9 cellular contexts compared by ENCODE assay signal in the genomic region with DNA sequence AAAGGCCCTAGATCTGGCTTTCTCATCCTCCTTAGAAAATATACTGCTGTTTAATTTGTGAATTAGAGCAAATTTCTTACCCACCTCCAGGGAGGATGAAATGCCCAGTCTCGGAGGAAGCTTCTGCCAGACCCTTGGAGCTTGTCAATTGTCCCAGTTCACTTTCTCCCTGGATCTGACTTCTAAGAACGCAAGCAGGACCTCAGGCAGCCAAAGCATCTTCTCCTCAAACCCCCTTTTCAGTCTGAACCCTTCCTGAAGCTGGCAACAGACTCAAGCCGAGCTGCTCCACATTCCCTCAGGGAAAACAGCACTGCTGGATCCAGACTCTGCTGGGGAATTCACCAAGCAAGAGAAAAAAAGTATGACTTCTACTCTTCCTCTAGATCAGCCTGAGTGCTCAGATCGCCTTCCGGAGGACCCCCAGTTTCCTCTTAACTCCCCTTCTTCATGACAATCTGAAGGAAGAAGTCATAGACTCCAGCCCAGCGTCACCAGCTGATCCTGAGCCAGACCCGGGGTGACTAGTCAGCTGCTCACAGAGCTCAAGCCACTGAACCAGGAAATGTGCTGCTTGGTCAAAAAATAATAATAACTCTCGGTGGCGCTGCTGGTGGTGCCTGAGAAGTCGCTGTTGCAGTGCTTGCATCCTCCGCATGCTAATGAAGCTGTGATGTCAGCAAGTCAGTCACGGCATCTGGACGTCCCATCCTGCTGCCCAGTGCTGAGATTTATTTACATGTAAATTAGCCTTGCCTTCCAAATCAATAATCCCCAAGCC. TPM values are rescaled to one million over a fixed set of nuclear protein-coding genes. Genes with fewer than 3 reads are reported as not detected.
DNase-seq lines count a peak whose midpoint lies in the region; ATAC-seq, FAIRE-seq and TF ChIP-seq lines count a peak whose summit lies in the region.
"Had no signal": no experiment of that assay in that cellular context is flagged by ENCODE, and none has a peak within 500 bp of the region (broad histone marks: within the 10 kb centered on the region; RNA-seq: fewer than 3 reads in every experiment).

A gene with protein sequence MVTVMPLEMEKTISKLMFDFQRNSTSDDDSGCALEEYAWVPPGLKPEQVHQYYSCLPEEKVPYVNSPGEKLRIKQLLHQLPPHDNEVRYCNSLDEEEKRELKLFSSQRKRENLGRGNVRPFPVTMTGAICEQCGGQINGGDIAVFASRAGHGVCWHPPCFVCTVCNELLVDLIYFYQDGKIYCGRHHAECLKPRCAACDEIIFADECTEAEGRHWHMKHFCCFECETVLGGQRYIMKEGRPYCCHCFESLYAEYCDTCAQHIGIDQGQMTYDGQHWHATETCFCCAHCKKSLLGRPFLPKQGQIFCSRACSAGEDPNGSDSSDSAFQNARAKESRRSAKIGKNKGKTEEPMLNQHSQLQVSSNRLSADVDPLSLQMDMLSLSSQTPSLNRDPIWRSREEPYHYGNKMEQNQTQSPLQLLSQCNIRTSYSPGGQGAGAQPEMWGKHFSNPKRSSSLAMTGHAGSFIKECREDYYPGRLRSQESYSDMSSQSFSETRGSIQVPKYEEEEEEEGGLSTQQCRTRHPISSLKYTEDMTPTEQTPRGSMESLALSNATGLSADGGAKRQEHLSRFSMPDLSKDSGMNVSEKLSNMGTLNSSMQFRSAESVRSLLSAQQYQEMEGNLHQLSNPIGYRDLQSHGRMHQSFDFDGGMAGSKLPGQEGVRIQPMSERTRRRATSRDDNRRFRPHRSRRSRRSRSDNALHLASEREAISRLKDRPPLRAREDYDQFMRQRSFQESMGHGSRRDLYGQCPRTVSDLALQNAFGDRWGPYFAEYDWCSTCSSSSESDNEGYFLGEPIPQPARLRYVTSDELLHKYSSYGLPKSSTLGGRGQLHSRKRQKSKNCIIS (minus strand): TSS at position 641 of the 781 bp plus-strand sequence. CDS start 26,539 bp downstream, outside the sequence.

- H3K4me3 ChIP-seq in fibroblast of lung (replicated peaks in 1 of 4; ENCODE audit: control extremely low read depth in 1 of 4, insufficient read depth in 1 of 4, low read depth in 3 of 4, low read length in 4 of 4) (peak within 1 kb of the TSS; percentile 18 to 53 (median 36)), muscle layer of colon (ENCODE audit: low read depth in 1 of 2, low read length in 2 of 2) (peak within 1 kb of the TSS; percentile 22 to 42)

- peak; percentile 93 for FAIRE-seq in GM12892 (lab: Jason Lieb, UNC)

- H3K4me1 ChIP-seq in fibroblast of lung (ENCODE audit: control insufficient read depth, extremely low read depth, insufficient read depth, low read length), result peaks cover 33% of the 10 kb centered on the region
- peaks cover 72% of the 10 kb centered on the region for H3K4me1 ChIP-seq in muscle layer of colon (ENCODE audit: insufficient read depth, low read length)

- H3K9ac ChIP-seq in fibroblast of lung (ENCODE audit: insufficient read depth, low read length), result peak within 1 kb of the TSS; percentile 60
- H3K9ac ChIP-seq in muscle layer of colon (ENCODE audit: low read length), result peak within 1 kb of the TSS; percentile 32

- H3K36me3 ChIP-seq in fibroblast of lung (ENCODE audit: control insufficient read depth, insufficient read depth, low read length) (no peaks in the 10 kb centered on the region), muscle layer of colon (ENCODE audit: insufficient read depth, low read length) (no peaks in the 10 kb centered on the region)

- H3K27me3 ChIP-seq in fibroblast of lung (ENCODE audit: control insufficient read depth, insufficient read depth, low read length) (no peaks in the 10 kb centered on the region), muscle layer of colon (ENCODE audit: control insufficient read depth in 1 of 2, insufficient read depth in 2 of 2, low read length in 2 of 2) (no peaks in the 10 kb centered on the region)

- peak; percentile 18 to 27 for TF ChIP-seq CTCF in fibroblast of lung (conservative IDR thresholded peaks at IDR 0.05 in 1 of 2, IDR thresholded peaks at IDR 0.05 in 1 of 2; ENCODE audit: low read depth in 1 of 2, low read length in 2 of 2)

- no peaks in the 10 kb centered on the region for H4K20me1 ChIP-seq in fibroblast of lung (ENCODE audit: control insufficient read depth, extremely low read depth, insufficient read depth, low read length)

- H3K79me2 ChIP-seq in fibroblast of lung (ENCODE audit: control insufficient read depth, insufficient read depth, low read length), result peaks cover 16% of the 10 kb centered on the region

- DNase-seq in GM12892 (ENCODE audit: insufficient read length) (no peak), RKO (ENCODE audit: low spot score) (peak; percentile 60), fibroblast of lung (ENCODE audit: low read depth in 2 of 2) (peak; percentile 90 to 92), NCI-H1092 treated with DMSO at 0.1 percent for 48 hours (lab: John Stamatoyannopoulos, UW) (no peak)
- DNase-seq in stimulated activated CD4-positive, alpha-beta T cell treated with anti-CD3 and anti-CD28 coated beads, Interleukin-4, amount 100 ng/mL, for 24 hours, result no peak
- DNase-seq in stimulated activated CD4-positive, alpha-beta T cell treated with anti-CD3 and anti-CD28 coated beads, Interleukin-1b, Interleukin-23, amount 100 ng/mL, for 48 hours, result no peak

- peak within 1 kb of the TSS; percentile 44 for H2AFZ ChIP-seq in fibroblast of lung (ENCODE audit: low read length)

- H3K9me3 ChIP-seq in fibroblast of lung (ENCODE audit: control insufficient read depth, insufficient read depth, low read depth, low read length) (no peaks in the 10 kb centered on the region), muscle layer of colon (ENCODE audit: low read length) (no peaks in the 10 kb centered on the region)

- no peak for TF ChIP-seq POLR2A in GM12892 (IDR thresholded peaks at IDR 0.05; ENCODE audit: low read depth, low read length)

- peak within 1 kb of the TSS; percentile 91 for H3K27ac ChIP-seq in fibroblast of lung (ENCODE audit: insufficient read depth, low read length)
- peak within 1 kb of the TSS; percentile 75 for H3K27ac ChIP-seq in muscle layer of colon (ENCODE audit: low read depth, low read length)

- peak within 1 kb of the TSS; percentile 84 for H3K4me2 ChIP-seq in fibroblast of lung (ENCODE audit: extremely low read depth, insufficient read depth, low read length)

- ATAC-seq in HG02610 (IDR thresholded peaks at IDR 0.05; ENCODE audit: unreplicated experiment), result peak; percentile 96

RNA-seq across cellular contexts. Expression of the gene that starts here (rescaled TPM):
- polyA plus RNA-seq in GM12892 (2012; ENCODE audit: missing spikeins), result 1.00 TPM
- 25.9 and 29.4 TPM in 2 replicates for total RNA-seq in fibroblast of lung
- polyA plus RNA-seq in fibroblast of lung, result 7.2 and 14.1 TPM in 2 replicates
- polyA plus RNA-seq in fibroblast of lung (2012), result 5.2 and 10.7 TPM in 2 replicates
- polyA minus RNA-seq in fibroblast of lung (ENCODE audit: low replicate concordance), result 32.8 and 48.0 TPM in 2 replicates
- total RNA-seq: activated CD8-positive, alpha-beta memory T cell treated with anti-CD3 and anti-CD28 coated beads for 36 hours had no signal

Comparison
In these comparisons a context has a peak if more than half of its experiments do, and no peak if none do; other contexts are left out.
1. DNase-seq: peak in RKO (single experiment) and fibroblast of lung (2 of 2); none in GM12892 (single experiment), NCI-H1092 treated with DMSO at 0.1 percent for 48 hours (single experiment), stimulated activated CD4-positive, alpha-beta T cell treated with anti-CD3 and anti-CD28 coated beads, Interleukin-4, amount 100 ng/mL, for 24 hours (single experiment) and stimulated activated CD4-positive, alpha-beta T cell treated with anti-CD3 and anti-CD28 coated beads, Interleukin-1b, Interleukin-23, amount 100 ng/mL, for 48 hours (single experiment).